In genomic region chr2:37180640-37181039, GRCh38 we compare ENCODE assay signal across 15 cellular contexts. TPM values are rescaled to one million over a fixed set of nuclear protein-coding genes. Genes with fewer than 3 reads are reported as not detected.
DNase-seq lines count a peak whose midpoint lies in the region; TF ChIP-seq lines count a peak whose summit lies in the region.
"Had no signal": no experiment of that assay in that cellular context is flagged by ENCODE, and none has a peak within 500 bp of the region (broad histone marks: within the 10 kb centered on the region; RNA-seq: fewer than 3 reads in every experiment).

No MANE protein-coding gene starts in this region.

- no peak overlapping the region for H3K4me3 Mint-ChIP-seq in MCF 10A (ENCODE audit: unreplicated experiment)
- H3K4me3 Mint-ChIP-seq: CD4-positive, CD25-positive, alpha-beta regulatory T cell; IgD-negative memory B cell had no signal

- CTCF ChIA-PET in MCF 10A (lab: Yijun Ruan, JAX), result no interaction called here

- no peaks in the 10 kb centered on the region for H3K36me3 ChIP-seq in HUES6 (ENCODE audit: control insufficient read depth, insufficient read depth, low read length)
- H3K36me3 ChIP-seq in hepatocyte (replicated peaks; ENCODE audit: insufficient read depth, low read depth), result no peaks in the 10 kb centered on the region
- H3K36me3 ChIP-seq in smooth muscle cell (ENCODE audit: low read depth), result no peaks in the 10 kb centered on the region
- H3K36me3 ChIP-seq: BLaER1 treated with 17β-estradiol and CSF1 and Interleukin-3, amounts not matched to agents 10 nM and 100 nM had no signal

- TF ChIP-seq CTCF in MCF 10A (IDR thresholded peaks at IDR 0.05; ENCODE audit: unreplicated experiment), result no peak
- TF ChIP-seq CTCF in hepatocyte (IDR thresholded peaks at IDR 0.05; ENCODE audit: poor library complexity), result no peak
- TF ChIP-seq CTCF in smooth muscle cell (IDR thresholded peaks at IDR 0.05; ENCODE audit: borderline replicate concordance, insufficient read depth, poor library complexity, severe bottlenecking), result no peak

- H3K27ac Mint-ChIP-seq in MCF 10A (ENCODE audit: low read depth, unreplicated experiment), result peak overlapping the region; percentile 47
- H3K27ac Mint-ChIP-seq: CD4-positive, CD25-positive, alpha-beta regulatory T cell; IgD-negative memory B cell had no signal

- H3K36me3 Mint-ChIP-seq in MCF 10A (ENCODE audit: insufficient read depth, unreplicated experiment), result no peaks in the 10 kb centered on the region
- H3K36me3 Mint-ChIP-seq: CD4-positive, CD25-positive, alpha-beta regulatory T cell; IgD-negative memory B cell had no signal

- H3F3A ChIP-seq in smooth muscle cell (ENCODE audit: low read depth), result no peaks in the 10 kb centered on the region

- 94% methylated on average over 5 of the region's 5 CpGs for WGBS in hepatocyte (ENCODE audit: low lambda C conversion rate, missing lambda C conversion rate)
- WGBS in smooth muscle cell (ENCODE audit: low lambda C conversion rate), result 95% methylated on average over 5 of the region's 5 CpGs

- no peak for DNase-seq in MCF 10A (ENCODE audit: unreplicated experiment)
- DNase-seq in hepatocyte (ENCODE audit: low spot score), result no peak
- DNase-seq in smooth muscle cell (lab: John Stamatoyannopoulos, UW; ENCODE audit: unreplicated experiment), result no peak
- no peak for DNase-seq in NCI-H2171 treated with DMSO at 0.1 percent for 48 hours (lab: John Stamatoyannopoulos, UW)
- no peak for DNase-seq in HPDE6-E6E7 (ENCODE audit: extremely low spot score)
- no peak for DNase-seq in foreskin melanocyte
- DNase-seq: ACHN; CD4-positive, CD25-positive, alpha-beta regulatory T cell; DMS53; GF-D8 had no signal

- H3K4me2 ChIP-seq in hepatocyte, result no peak overlapping the region
- H3K4me2 ChIP-seq in smooth muscle cell, result no peak overlapping the region
- H3K4me2 ChIP-seq: BLaER1 treated with 17β-estradiol and CSF1 and Interleukin-3, amounts not matched to agents 10 nM and 100 nM had no signal

- no peak overlapping the region for H2AFZ ChIP-seq in hepatocyte
- H2AFZ ChIP-seq in smooth muscle cell (ENCODE audit: low read depth), result no peak overlapping the region

- intact Hi-C loops in MCF 10A (cut with micrococcal nuclease), result no loop called here

- no peaks in the 10 kb centered on the region for H3K9me3 Mint-ChIP-seq in MCF 10A (ENCODE audit: unreplicated experiment)
- H3K9me3 Mint-ChIP-seq: IgD-negative memory B cell had no signal

- H3K9me3 ChIP-seq in HUES6 (ENCODE audit: control insufficient read depth, insufficient read depth, low read depth, low read length), result no peaks in the 10 kb centered on the region
- no peaks in the 10 kb centered on the region for H3K9me3 ChIP-seq in hepatocyte (ENCODE audit: low read depth)
- no peaks in the 10 kb centered on the region for H3K9me3 ChIP-seq in smooth muscle cell (replicated peaks; ENCODE audit: low read depth)
- H3K9me3 ChIP-seq: BLaER1 treated with 17β-estradiol and CSF1 and Interleukin-3, amounts not matched to agents 10 nM and 100 nM had no signal

- peaks cover 11% of the 10 kb centered on the region for H3K4me1 Mint-ChIP-seq in MCF 10A (ENCODE audit: insufficient read depth, unreplicated experiment)
- H3K4me1 Mint-ChIP-seq: CD4-positive, CD25-positive, alpha-beta regulatory T cell had no signal

- no peaks in the 10 kb centered on the region for H3K27me3 ChIP-seq in HUES6 (ENCODE audit: control insufficient read depth, insufficient read depth, low read length)
- no peaks in the 10 kb centered on the region for H3K27me3 ChIP-seq in hepatocyte
- no peaks in the 10 kb centered on the region for H3K27me3 ChIP-seq in smooth muscle cell (ENCODE audit: low read depth)
- H3K27me3 ChIP-seq: BLaER1 treated with 17β-estradiol and CSF1 and Interleukin-3, amounts not matched to agents 10 nM and 100 nM had no signal

- H4K20me1 ChIP-seq in hepatocyte (ENCODE audit: insufficient read depth, poor library complexity, severe bottlenecking) (no peaks in the 10 kb centered on the region), smooth muscle cell (ENCODE audit: low read depth) (no peaks in the 10 kb centered on the region)
- H4K20me1 ChIP-seq: BLaER1 treated with 17β-estradiol and CSF1 and Interleukin-3, amounts not matched to agents 10 nM and 100 nM had no signal

- peak overlapping the region; percentile 82; the same call in 1 of the 2 replicates for H3K27ac ChIP-seq in HUES6 (ENCODE audit: low read depth, low read length)
- peak overlapping the region; percentile 39 for H3K27ac ChIP-seq in hepatocyte
- H3K27ac ChIP-seq in smooth muscle cell (ENCODE audit: low read depth), result peak overlapping the region; percentile 11
- H3K27ac ChIP-seq: BLaER1 treated with 17β-estradiol and CSF1 and Interleukin-3, amounts not matched to agents 10 nM and 100 nM; HL-60 had no signal

- H3K4me1 ChIP-seq in HUES6 (ENCODE audit: control insufficient read depth, insufficient read depth, low read length) (peaks cover 24% of the 10 kb centered on the region), hepatocyte (ENCODE audit: insufficient read depth) (no peaks in the 10 kb centered on the region), smooth muscle cell (ENCODE audit: low read depth) (peaks cover 5% of the 10 kb centered on the region)
- H3K4me1 ChIP-seq: BLaER1 treated with 17β-estradiol and CSF1 and Interleukin-3, amounts not matched to agents 10 nM and 100 nM had no signal

- H3K79me2 ChIP-seq in hepatocyte, result no peaks in the 10 kb centered on the region
- H3K79me2 ChIP-seq in smooth muscle cell (ENCODE audit: low read depth), result no peaks in the 10 kb centered on the region

- H3K9ac ChIP-seq in HUES6 (ENCODE audit: low read length) (no peak overlapping the region), smooth muscle cell (ENCODE audit: low read depth) (no peak overlapping the region)
- H3K9ac ChIP-seq: BLaER1 treated with 17β-estradiol and CSF1 and Interleukin-3, amounts not matched to agents 10 nM and 100 nM had no signal

- H3K27me3 Mint-ChIP-seq in MCF 10A (ENCODE audit: insufficient read depth, unreplicated experiment), result no peaks in the 10 kb centered on the region

- POLR2A ChIA-PET in MCF 10A (lab: Yijun Ruan, JAX), result interaction anchor here (0.8 to 3.3 kb wide), 4 partner anchors 10 to 21 kb away, joined by 3 to 12 read pairs (median 3); no protein-coding TSS in a partner anchor

- H3K4me3 ChIP-seq in HUES6 (ENCODE audit: low read depth, low read length) (no peak overlapping the region), hepatocyte (no peak overlapping the region), smooth muscle cell (no peak overlapping the region)
- H3K4me3 ChIP-seq: BLaER1 treated with 17β-estradiol and CSF1 and Interleukin-3, amounts not matched to agents 10 nM and 100 nM had no signal

- no peaks in the 10 kb centered on the region for H3K9me2 ChIP-seq in hepatocyte (replicated peaks; ENCODE audit: insufficient read depth)

- no TSS peak for BruUV-seq in MCF 10A (replicated peaks; lab: Mats Ljungman, UMichigan)

RNA-seq across cellular contexts. Expression of gene SULT6B1, which starts 7.8 kb away (rescaled TPM):
- total RNA-seq in MCF 10A (2022), result not detected in 2 replicates
- total RNA-seq in hepatocyte, result not detected in 2 replicates
- not detected in 2 replicates for polyA plus RNA-seq in hepatocyte
- total RNA-seq in smooth muscle cell, result not detected in 2 replicates
- polyA plus RNA-seq in smooth muscle cell, result not detected in 2 replicates
- total RNA-seq: A172; CD4-positive, CD25-positive, alpha-beta regulatory T cell had no signal
- polyA plus RNA-seq: CD4-positive, CD25-positive, alpha-beta regulatory T cell; IgD-negative memory B cell had no signal

RNA-seq across cellular contexts. Expression of gene CEBPZOS, which starts 15.7 kb away (rescaled TPM):
- 38.5 and 64.5 TPM in 2 replicates for total RNA-seq in MCF 10A (2022)
- total RNA-seq in hepatocyte, result 11.0 and 14.8 TPM in 2 replicates
- polyA plus RNA-seq in hepatocyte, result 13.7 and 17.1 TPM in 2 replicates
- total RNA-seq in smooth muscle cell, result 9.5 and 10.8 TPM in 2 replicates
- 7.8 and 10.1 TPM in 2 replicates for polyA plus RNA-seq in smooth muscle cell

RNA-seq across cellular contexts. Expression of gene EIF2AK2, which starts 23.9 kb away (rescaled TPM):
- total RNA-seq in MCF 10A (2022) (29.6 and 39.3 TPM in 2 replicates), hepatocyte (35.6 and 38.4 TPM in 2 replicates), smooth muscle cell (24.6 and 32.9 TPM in 2 replicates)
- polyA plus RNA-seq in hepatocyte (22.2 and 27.8 TPM in 2 replicates), smooth muscle cell (21.0 and 25.1 TPM in 2 replicates)

RNA-seq across cellular contexts. Expression of gene CEBPZ, which starts 50.8 kb away (rescaled TPM):
- total RNA-seq in MCF 10A (2022), result 46.6 and 61.7 TPM in 2 replicates
- total RNA-seq in hepatocyte, result 40.3 and 49.7 TPM in 2 replicates
- polyA plus RNA-seq in hepatocyte, result 15.4 and 21.5 TPM in 2 replicates
- total RNA-seq in smooth muscle cell, result 41.8 and 51.4 TPM in 2 replicates
- polyA plus RNA-seq in smooth muscle cell, result 18.9 and 19.1 TPM in 2 replicates

RNA-seq across cellular contexts. Expression of gene NDUFAF7, which starts 50.8 kb away (rescaled TPM):
- total RNA-seq in MCF 10A (2022) (16.1 and 18.3 TPM in 2 replicates), hepatocyte (14.7 and 17.7 TPM in 2 replicates), smooth muscle cell (14.5 and 46.9 TPM in 2 replicates)
- polyA plus RNA-seq in hepatocyte (11.8 and 17.1 TPM in 2 replicates), smooth muscle cell (13.4 and 16.5 TPM in 2 replicates)

Comparison
In these comparisons a context has a peak if more than half of its experiments do, and no peak if none do; other contexts are left out.
1. H3K27ac ChIP-seq: peak in every context shown above with its lines; median percentile 82 in HUES6; 39 in hepatocyte; 11 in smooth muscle cell.